In the genomic region with DNA sequence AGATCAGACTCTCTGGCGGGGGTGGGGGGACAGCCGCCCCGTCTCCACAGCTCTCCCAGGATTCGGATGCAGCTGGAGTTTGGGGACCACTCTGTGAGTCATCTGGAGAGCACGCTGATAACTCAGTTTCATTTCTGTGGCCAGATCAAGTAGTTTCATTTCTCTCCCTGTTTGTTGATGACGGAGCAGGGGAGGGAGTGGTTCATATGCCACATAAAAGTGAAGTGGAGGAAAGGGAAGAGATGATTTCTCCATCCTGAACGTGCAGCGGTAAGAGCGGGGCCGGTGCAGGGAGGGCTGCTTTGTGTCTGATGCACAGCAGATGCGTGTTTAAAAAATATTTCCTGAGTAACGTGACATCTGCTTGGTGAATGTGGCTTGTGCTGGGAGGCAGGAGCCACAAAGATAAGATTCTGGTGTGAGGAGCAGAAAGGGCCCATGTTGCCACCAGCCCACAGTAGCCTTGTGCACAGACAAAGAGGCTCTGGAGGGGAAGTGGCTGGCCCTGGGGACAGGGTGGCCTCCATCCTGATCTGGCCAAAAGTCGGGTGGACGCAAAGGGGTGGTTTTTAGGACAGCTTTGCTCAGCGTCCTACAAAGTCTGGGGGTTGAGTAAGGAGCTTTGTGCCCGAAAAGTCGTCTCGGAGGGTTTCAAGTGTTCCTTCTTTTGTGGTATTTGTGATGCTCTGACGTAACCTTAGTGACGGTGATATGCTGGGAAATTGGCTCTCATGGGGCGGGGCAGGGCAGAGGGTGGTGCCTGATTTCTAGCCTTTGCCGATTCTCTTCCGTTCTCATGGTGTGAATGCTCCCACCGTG, we compare ENCODE assay signal across 1 cellular context.
TF ChIP-seq lines count a peak whose summit lies in the region.

A gene with protein sequence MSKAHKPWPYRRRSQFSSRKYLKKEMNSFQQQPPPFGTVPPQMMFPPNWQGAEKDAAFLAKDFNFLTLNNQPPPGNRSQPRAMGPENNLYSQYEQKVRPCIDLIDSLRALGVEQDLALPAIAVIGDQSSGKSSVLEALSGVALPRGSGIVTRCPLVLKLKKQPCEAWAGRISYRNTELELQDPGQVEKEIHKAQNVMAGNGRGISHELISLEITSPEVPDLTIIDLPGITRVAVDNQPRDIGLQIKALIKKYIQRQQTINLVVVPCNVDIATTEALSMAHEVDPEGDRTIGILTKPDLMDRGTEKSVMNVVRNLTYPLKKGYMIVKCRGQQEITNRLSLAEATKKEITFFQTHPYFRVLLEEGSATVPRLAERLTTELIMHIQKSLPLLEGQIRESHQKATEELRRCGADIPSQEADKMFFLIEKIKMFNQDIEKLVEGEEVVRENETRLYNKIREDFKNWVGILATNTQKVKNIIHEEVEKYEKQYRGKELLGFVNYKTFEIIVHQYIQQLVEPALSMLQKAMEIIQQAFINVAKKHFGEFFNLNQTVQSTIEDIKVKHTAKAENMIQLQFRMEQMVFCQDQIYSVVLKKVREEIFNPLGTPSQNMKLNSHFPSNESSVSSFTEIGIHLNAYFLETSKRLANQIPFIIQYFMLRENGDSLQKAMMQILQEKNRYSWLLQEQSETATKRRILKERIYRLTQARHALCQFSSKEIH (plus strand): TSS at position 242 of the 819 bp plus-strand sequence. CDS start 14,880 bp downstream, outside the sequence.

TF ChIP-seq in GM23338, 12 proteins besides CTCF, POLR2A, EP300 and RAD21 (continued from another document):
- TF ChIP-seq CREB1 (CRISPR knock-in tag; IDR thresholded peaks at IDR 0.05; ENCODE audit: low read depth) = no peak
- TF ChIP-seq, protein P1, sequence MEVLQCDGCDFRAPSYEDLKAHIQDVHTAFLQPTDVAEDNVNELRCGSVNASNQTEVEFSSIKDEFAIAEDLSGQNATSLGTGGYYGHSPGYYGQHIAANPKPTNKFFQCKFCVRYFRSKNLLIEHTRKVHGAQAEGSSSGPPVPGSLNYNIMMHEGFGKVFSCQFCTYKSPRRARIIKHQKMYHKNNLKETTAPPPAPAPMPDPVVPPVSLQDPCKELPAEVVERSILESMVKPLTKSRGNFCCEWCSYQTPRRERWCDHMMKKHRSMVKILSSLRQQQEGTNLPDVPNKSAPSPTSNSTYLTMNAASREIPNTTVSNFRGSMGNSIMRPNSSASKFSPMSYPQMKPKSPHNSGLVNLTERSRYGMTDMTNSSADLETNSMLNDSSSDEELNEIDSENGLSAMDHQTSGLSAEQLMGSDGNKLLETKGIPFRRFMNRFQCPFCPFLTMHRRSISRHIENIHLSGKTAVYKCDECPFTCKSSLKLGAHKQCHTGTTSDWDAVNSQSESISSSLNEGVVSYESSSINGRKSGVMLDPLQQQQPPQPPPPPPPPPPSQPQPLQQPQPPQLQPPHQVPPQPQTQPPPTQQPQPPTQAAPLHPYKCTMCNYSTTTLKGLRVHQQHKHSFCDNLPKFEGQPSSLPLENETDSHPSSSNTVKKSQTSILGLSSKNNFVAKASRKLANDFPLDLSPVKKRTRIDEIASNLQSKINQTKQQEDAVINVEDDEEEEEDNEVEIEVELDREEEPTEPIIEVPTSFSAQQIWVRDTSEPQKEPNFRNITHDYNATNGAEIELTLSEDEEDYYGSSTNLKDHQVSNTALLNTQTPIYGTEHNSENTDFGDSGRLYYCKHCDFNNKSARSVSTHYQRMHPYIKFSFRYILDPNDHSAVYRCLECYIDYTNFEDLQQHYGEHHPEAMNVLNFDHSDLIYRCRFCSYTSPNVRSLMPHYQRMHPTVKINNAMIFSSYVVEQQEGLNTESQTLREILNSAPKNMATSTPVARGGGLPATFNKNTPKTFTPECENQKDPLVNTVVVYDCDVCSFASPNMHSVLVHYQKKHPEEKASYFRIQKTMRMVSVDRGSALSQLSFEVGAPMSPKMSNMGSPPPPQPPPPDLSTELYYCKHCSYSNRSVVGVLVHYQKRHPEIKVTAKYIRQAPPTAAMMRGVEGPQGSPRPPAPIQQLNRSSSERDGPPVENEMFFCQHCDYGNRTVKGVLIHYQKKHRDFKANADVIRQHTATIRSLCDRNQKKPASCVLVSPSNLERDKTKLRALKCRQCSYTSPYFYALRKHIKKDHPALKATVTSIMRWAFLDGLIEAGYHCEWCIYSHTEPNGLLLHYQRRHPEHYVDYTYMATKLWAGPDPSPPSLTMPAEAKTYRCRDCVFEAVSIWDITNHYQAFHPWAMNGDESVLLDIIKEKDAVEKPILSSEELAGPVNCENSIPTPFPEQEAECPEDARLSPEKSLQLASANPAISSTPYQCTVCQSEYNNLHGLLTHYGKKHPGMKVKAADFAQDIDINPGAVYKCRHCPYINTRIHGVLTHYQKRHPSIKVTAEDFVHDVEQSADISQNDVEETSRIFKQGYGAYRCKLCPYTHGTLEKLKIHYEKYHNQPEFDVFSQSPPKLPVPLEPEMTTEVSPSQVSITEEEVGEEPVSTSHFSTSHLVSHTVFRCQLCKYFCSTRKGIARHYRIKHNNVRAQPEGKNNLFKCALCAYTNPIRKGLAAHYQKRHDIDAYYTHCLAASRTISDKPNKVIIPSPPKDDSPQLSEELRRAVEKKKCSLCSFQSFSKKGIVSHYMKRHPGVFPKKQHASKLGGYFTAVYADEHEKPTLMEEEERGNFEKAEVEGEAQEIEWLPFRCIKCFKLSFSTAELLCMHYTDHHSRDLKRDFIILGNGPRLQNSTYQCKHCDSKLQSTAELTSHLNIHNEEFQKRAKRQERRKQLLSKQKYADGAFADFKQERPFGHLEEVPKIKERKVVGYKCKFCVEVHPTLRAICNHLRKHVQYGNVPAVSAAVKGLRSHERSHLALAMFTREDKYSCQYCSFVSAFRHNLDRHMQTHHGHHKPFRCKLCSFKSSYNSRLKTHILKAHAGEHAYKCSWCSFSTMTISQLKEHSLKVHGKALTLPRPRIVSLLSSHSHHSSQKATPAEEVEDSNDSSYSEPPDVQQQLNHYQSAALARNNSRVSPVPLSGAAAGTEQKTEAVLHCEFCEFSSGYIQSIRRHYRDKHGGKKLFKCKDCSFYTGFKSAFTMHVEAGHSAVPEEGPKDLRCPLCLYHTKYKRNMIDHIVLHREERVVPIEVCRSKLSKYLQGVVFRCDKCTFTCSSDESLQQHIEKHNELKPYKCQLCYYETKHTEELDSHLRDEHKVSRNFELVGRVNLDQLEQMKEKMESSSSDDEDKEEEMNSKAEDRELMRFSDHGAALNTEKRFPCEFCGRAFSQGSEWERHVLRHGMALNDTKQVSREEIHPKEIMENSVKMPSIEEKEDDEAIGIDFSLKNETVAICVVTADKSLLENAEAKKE (CRISPR knock-in tag; IDR thresholded peaks at IDR 0.05) = no peak
- TF ChIP-seq ZNF114 (CRISPR knock-in tag; IDR thresholded peaks at IDR 0.05) = no peak
